In the genomic region with DNA sequence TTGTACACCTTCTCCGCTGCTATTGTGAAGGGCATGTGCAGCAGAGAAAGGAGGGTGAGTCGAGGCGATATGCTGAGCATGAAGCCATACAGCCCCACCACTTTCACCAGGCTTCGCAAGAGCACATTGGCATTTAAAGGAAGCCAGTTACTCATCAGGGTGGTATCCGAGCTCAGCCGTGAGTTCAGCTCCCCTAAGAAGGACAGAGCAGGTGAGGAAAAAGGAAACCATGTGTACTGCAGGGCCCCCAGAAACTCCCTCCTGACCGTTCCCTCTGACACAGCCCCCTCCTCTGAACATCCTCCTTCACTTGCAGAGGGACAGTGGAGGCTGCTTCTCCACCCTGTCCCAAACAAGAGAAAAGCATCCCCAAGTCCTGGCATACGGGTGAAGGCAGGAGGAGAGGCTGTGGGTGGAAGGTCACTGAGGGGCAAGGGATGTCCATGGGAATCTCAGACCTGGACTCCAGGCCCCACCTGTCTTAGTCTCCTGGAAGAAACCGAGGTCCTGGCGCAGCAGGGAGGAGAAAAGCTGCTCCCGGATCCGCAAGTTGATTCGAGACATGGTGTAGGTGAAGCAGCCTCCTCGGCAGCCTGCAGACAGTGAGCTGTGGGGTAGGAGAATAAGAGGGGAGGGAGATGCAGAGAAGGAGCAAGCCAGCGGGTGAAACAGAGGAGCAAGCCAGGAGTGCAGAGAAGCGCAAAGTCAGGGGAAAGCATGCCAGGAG, we compare ENCODE assay signal across 1 cellular context.
TF ChIP-seq lines count a peak whose summit lies in the region.

No MANE protein-coding gene starts in this region.

TF ChIP-seq in GM23338, 12 proteins besides CTCF, POLR2A, EP300 and RAD21:
- no peak for TF ChIP-seq ZNF462 (CRISPR knock-in tag; IDR thresholded peaks at IDR 0.05)
- TF ChIP-seq CREB1 (CRISPR knock-in tag; IDR thresholded peaks at IDR 0.05; ENCODE audit: low read depth), result no peak
- TF ChIP-seq, protein P1, sequence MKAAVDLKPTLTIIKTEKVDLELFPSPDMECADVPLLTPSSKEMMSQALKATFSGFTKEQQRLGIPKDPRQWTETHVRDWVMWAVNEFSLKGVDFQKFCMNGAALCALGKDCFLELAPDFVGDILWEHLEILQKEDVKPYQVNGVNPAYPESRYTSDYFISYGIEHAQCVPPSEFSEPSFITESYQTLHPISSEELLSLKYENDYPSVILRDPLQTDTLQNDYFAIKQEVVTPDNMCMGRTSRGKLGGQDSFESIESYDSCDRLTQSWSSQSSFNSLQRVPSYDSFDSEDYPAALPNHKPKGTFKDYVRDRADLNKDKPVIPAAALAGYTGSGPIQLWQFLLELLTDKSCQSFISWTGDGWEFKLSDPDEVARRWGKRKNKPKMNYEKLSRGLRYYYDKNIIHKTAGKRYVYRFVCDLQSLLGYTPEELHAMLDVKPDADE (IDR thresholded peaks at IDR 0.05), result no peak
- no peak for TF ChIP-seq JUNB (IDR thresholded peaks at IDR 0.05; ENCODE audit: unreplicated experiment)
